ENCODE assay signal across 9 cellular contexts in the genomic region with DNA sequence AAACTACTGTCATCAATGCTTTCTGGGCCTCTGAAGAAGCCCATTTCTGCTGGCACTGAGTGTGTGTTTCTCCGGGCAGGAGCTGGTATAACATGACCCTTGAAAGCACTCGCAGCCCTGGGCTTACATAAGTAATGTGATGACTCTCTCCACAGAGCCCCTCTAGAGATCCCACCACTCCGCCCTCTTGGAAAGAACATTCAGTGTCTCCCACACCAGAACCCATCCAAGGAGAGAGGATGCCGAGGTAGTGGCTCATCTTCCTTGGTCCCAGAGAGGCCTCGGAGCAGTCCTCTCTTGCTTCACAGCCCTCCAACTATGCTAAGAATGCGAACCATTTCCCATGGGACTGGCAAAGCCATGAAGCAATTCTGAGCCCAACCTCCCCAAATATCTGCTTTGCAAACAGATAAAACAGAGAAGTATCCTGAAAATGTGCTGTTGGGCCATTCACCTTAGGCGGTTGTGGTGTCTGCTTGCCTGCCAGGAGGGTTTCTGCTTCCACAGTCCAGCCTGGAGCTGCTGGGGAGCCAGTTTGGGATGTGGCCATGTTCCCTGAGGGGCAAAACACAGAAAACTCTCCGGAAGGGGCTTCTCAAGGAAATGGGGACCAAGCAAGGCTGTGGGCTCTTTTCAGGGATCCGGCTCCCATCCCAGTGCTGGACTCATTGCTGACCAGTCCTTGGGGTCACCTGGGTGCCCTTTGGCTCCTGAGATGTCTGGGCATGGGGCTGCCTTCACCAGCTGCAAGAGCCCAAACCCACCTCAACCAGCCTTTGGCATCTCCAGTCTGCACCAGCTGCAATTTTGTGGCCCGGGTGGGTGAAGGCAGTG. TPM values are rescaled to one million over a fixed set of nuclear protein-coding genes. Genes with fewer than 3 reads are reported as not detected.
DNase-seq lines count a peak whose midpoint lies in the region; ATAC-seq and TF ChIP-seq lines count a peak whose summit lies in the region.
"Had no signal": no experiment of that assay in that cellular context is flagged by ENCODE, and none has a peak within 500 bp of the region (broad histone marks: within the 10 kb centered on the region; RNA-seq: fewer than 3 reads in every experiment).

No MANE protein-coding gene starts in this region.

- H3K4me1 Mint-ChIP-seq in stimulated activated memory B cell treated with anti-CD40 and anti-IgM and Interleukin-4, amounts not matched to agents 10 μg/mL and 1 μg/mL and 100 μg/mL, for 72 hours = no peaks in the 10 kb centered on the region
- H3K4me1 Mint-ChIP-seq: activated B cell treated with CpG ODN at 0.5 μM for 24 hours had no signal

- TF ChIP-seq CTCF in lower lobe of right lung (IDR thresholded peaks at IDR 0.05) = no peak

- peaks cover 33% of the 10 kb centered on the region for H3K4me1 ChIP-seq in ectodermal cell (ENCODE audit: control insufficient read depth, insufficient read depth, low read length)
- peaks cover 50% of the 10 kb centered on the region for H3K4me1 ChIP-seq in lower lobe of right lung

- H3K9me3 Mint-ChIP-seq in stimulated activated memory B cell treated with anti-CD40 and anti-IgM and Interleukin-4, amounts not matched to agents 10 μg/mL and 1 μg/mL and 100 μg/mL, for 72 hours = no peaks in the 10 kb centered on the region
- H3K9me3 Mint-ChIP-seq: activated B cell treated with CpG ODN at 0.5 μM for 24 hours had no signal

- 62 to 67% methylated on average over 10 of the region's 10 CpGs for WGBS in ectodermal cell, 2 experiments

- intact Hi-C loops in lower lobe of right lung (cut with DNase I) = no loop called here

- no peak overlapping the region for H3K4me3 Mint-ChIP-seq in stimulated activated memory B cell treated with anti-CD40 and anti-IgM and Interleukin-4, amounts not matched to agents 10 μg/mL and 1 μg/mL and 100 μg/mL, for 72 hours
- H3K4me3 Mint-ChIP-seq: activated B cell treated with CpG ODN at 0.5 μM for 24 hours had no signal

- peak; percentile 32 for DNase-seq in activated CD8-positive, alpha-beta memory T cell treated with anti-CD3 and anti-CD28 coated beads for 24 hours
- no peak for DNase-seq in activated CD8-positive, alpha-beta memory T cell treated with anti-CD3 and anti-CD28 coated beads, Interleukin-2, amount 50 U/mL, for 48 hours
- DNase-seq in lower lobe of right lung = no peak
- DNase-seq in caudate nucleus (lab: John Stamatoyannopoulos, UW) = no peak
- no peak for DNase-seq in C1 segment of cervical spinal cord (lab: John Stamatoyannopoulos, UW)
- no peak for DNase-seq in NCI-H1417 (lab: John Stamatoyannopoulos, UW)
- DNase-seq: activated B cell treated with CpG ODN at 0.5 μM for 24 hours had no signal

- ATAC-seq in lower lobe of right lung = peak; percentile 61 to 72
- ATAC-seq in stimulated activated memory B cell treated with anti-CD40 and anti-IgM and Interleukin-4, amounts not matched to agents 10 μg/mL and 1 μg/mL and 100 μg/mL, for 72 hours = no peak

- H3K9me3 ChIP-seq in ectodermal cell (ENCODE audit: control insufficient read depth, low read length) = no peaks in the 10 kb centered on the region
- no peaks in the 10 kb centered on the region for H3K9me3 ChIP-seq in lower lobe of right lung

- H3K36me3 ChIP-seq in ectodermal cell (ENCODE audit: control insufficient read depth, insufficient read depth, low read length) = no peaks in the 10 kb centered on the region
- H3K36me3 ChIP-seq in lower lobe of right lung = no peaks in the 10 kb centered on the region

- H3K27me3 Mint-ChIP-seq in stimulated activated memory B cell treated with anti-CD40 and anti-IgM and Interleukin-4, amounts not matched to agents 10 μg/mL and 1 μg/mL and 100 μg/mL, for 72 hours = peaks cover 52% of the 10 kb centered on the region

- H3K27ac Mint-ChIP-seq in stimulated activated memory B cell treated with anti-CD40 and anti-IgM and Interleukin-4, amounts not matched to agents 10 μg/mL and 1 μg/mL and 100 μg/mL, for 72 hours = no peak overlapping the region
- H3K27ac Mint-ChIP-seq: activated B cell treated with CpG ODN at 0.5 μM for 24 hours had no signal

- H3K4me3 ChIP-seq in ectodermal cell (ENCODE audit: insufficient read depth, low read depth, low read length) (no peak overlapping the region), lower lobe of right lung (no peak overlapping the region)

- no peaks in the 10 kb centered on the region for H3K36me3 Mint-ChIP-seq in stimulated activated memory B cell treated with anti-CD40 and anti-IgM and Interleukin-4, amounts not matched to agents 10 μg/mL and 1 μg/mL and 100 μg/mL, for 72 hours

- H3K27me3 ChIP-seq in ectodermal cell (ENCODE audit: control insufficient read depth, insufficient read depth, low read length, poor library complexity, severe bottlenecking) (peaks cover 4% of the 10 kb centered on the region), lower lobe of right lung (ENCODE audit: low read depth) (no peaks in the 10 kb centered on the region)

- peak overlapping the region; percentile 58 for H3K27ac ChIP-seq in ectodermal cell (ENCODE audit: insufficient read depth, low read depth, low read length, poor library complexity, severe bottlenecking)
- peak overlapping the region; percentile 71 for H3K27ac ChIP-seq in lower lobe of right lung
- H3K27ac ChIP-seq in caudate nucleus (ENCODE audit: low read depth, low read length) = no peak overlapping the region

RNA-seq across cellular contexts. Expression of a gene that starts 47.3 kb away (rescaled TPM):
- 107 TPM for polyA plus RNA-seq in ectodermal cell (2013, experiment 1 of 4)
- 119 TPM for polyA plus RNA-seq in ectodermal cell (2013, experiment 2 of 4)
- 78.3 TPM for polyA plus RNA-seq in ectodermal cell (2013, experiment 3 of 4)
- 85.9 TPM for polyA plus RNA-seq in ectodermal cell (2013, experiment 4 of 4)
- 77.8 TPM for total RNA-seq in lower lobe of right lung
- total RNA-seq: activated B cell treated with CpG ODN at 0.5 μM for 24 hours had no signal
